Comparison of ENCODE assay signal across 8 cellular contexts in genomic region chr18:46916551-46917107, GRCh38. TPM values are rescaled to one million over a fixed set of nuclear protein-coding genes. Genes with fewer than 3 reads are reported as not detected.
A peak's percentile ranks its signal among the peaks of the same experiment; 100 is the strongest.
DNase-seq lines count a peak whose midpoint lies in the region; ATAC-seq, FAIRE-seq and TF ChIP-seq lines count a peak whose summit lies in the region.

No MANE protein-coding gene starts in this region.

- peak overlapping the region; percentile 95 for H3K4me3 Mint-ChIP-seq in activated naive CD8-positive, alpha-beta T cell

- ATAC-seq in left ventricle myocardium superior (peak; percentile 11), psoas muscle (peak in 2 of 4 donors; percentile 4 to 17)

- no peaks in the 10 kb centered on the region for H3K36me3 ChIP-seq in psoas muscle (ENCODE audit: insufficient read depth in 1 of 2, low read depth in 1 of 2)

- CTCF ChIA-PET in HEK293T (lab: Yijun Ruan, JAX), result no interaction called here

- no peak for TF ChIP-seq CTCF in psoas muscle (IDR thresholded peaks at IDR 0.05)

- H3K4me3 ChIP-seq in psoas muscle, result peak overlapping the region; percentile 86

- DNase-seq in NCI-H526 treated with DMSO at 0.1 percent for 48 hours (lab: John Stamatoyannopoulos, UW) (peak; percentile 3), NCI-H526 (lab: John Stamatoyannopoulos, UW) (no peak), HEK293T (ENCODE audit: extremely low spot score) (no peak), NCI-H748 (lab: John Stamatoyannopoulos, UW; ENCODE audit: unreplicated experiment) (peak; percentile 72), left ventricle myocardium superior (no peak), psoas muscle (no peak), frontal cortex (ENCODE audit: low spot score in 2 of 2) (no peak)

- peaks cover 32% of the 10 kb centered on the region for H3K4me1 ChIP-seq in psoas muscle

- no peaks in the 10 kb centered on the region for H3K9me3 ChIP-seq in psoas muscle

- intact Hi-C loops in left ventricle myocardium superior (cut with micrococcal nuclease) (no loop called here), psoas muscle (cut with DNase I) (no loop called here)

- H3K27ac ChIP-seq in psoas muscle, result peak overlapping the region; percentile 94

- no peaks in the 10 kb centered on the region for H3K36me3 Mint-ChIP-seq in activated naive CD8-positive, alpha-beta T cell

- POLR2A ChIA-PET in HEK293T (lab: Yijun Ruan, JAX), result interaction anchor here (0.6 to 2.3 kb wide), 6 partner anchors 18 to 48 kb away, joined by 3 to 8 read pairs (median 4); no protein-coding TSS in a partner anchor

- WGBS in psoas muscle, 3 donors, result 0 to 1% (median 1%) methylated on average over 18 to 21 of the region's 21 CpGs

- no peak for FAIRE-seq in frontal cortex (lab: Jason Lieb, UNC)

- peaks cover 49% of the 10 kb centered on the region for H3K4me1 Mint-ChIP-seq in activated naive CD8-positive, alpha-beta T cell (ENCODE audit: low read depth)

- H3K27ac Mint-ChIP-seq in activated naive CD8-positive, alpha-beta T cell, result peak overlapping the region; percentile 93

- H3K27me3 ChIP-seq in psoas muscle (ENCODE audit: insufficient read depth in 3 of 3, low read length in 2 of 3), result no peaks in the 10 kb centered on the region

- no peaks in the 10 kb centered on the region for H3K9me3 Mint-ChIP-seq in activated naive CD8-positive, alpha-beta T cell (ENCODE audit: low read depth)

- H3K27me3 Mint-ChIP-seq in activated naive CD8-positive, alpha-beta T cell, result no peaks in the 10 kb centered on the region

TF ChIP-seq in HEK293T, 16 proteins besides CTCF, POLR2A, EP300 and RAD21:
- TF ChIP-seq L3MBTL2 (conservative IDR thresholded peaks at IDR 0.05), result 0 out of 2 replicates have a peak, but pooled peaks have one; percentile 16
- TF ChIP-seq ARNT (IDR thresholded peaks at IDR 0.05), result no peak

RNA-seq across cellular contexts. Expression of gene PIAS2, which starts 0.7 kb away (rescaled TPM):
- total RNA-seq in left ventricle myocardium superior, result 29.6 TPM
- 10 to 100 TPM; 44.8 to 66.7 (median 61.3) TPM for total RNA-seq in psoas muscle
- polyA plus RNA-seq in psoas muscle, result 10 to 100 TPM in 1 of 3 donors, 1 to 10 TPM in 2; 5.5 to 20.3 (median 9.2) TPM
- 46.1 TPM for total RNA-seq in frontal cortex

RNA-seq across cellular contexts. Expression of gene KATNAL2, which starts 0.8 kb away (rescaled TPM):
- total RNA-seq in left ventricle myocardium superior (2.7 TPM), psoas muscle (1 to 10 TPM in 2 of 4 donors, under 1 TPM in 2; 0.21 to 1.7 (median 0.79) TPM), frontal cortex (3.7 TPM)
- polyA plus RNA-seq in psoas muscle, result under 1 TPM; 0.19 to 0.49 (median 0.24) TPM

Comparison
In these comparisons a context has a peak if more than half of its experiments do, and no peak if none do; other contexts are left out.
1. DNase-seq: peak in NCI-H526 treated with DMSO at 0.1 percent for 48 hours (single experiment) and NCI-H748 (single experiment); none in NCI-H526 (0 of 2), HEK293T (single experiment), left ventricle myocardium superior (single experiment), psoas muscle (0 of 2) and frontal cortex (0 of 2).